In the genomic region with DNA sequence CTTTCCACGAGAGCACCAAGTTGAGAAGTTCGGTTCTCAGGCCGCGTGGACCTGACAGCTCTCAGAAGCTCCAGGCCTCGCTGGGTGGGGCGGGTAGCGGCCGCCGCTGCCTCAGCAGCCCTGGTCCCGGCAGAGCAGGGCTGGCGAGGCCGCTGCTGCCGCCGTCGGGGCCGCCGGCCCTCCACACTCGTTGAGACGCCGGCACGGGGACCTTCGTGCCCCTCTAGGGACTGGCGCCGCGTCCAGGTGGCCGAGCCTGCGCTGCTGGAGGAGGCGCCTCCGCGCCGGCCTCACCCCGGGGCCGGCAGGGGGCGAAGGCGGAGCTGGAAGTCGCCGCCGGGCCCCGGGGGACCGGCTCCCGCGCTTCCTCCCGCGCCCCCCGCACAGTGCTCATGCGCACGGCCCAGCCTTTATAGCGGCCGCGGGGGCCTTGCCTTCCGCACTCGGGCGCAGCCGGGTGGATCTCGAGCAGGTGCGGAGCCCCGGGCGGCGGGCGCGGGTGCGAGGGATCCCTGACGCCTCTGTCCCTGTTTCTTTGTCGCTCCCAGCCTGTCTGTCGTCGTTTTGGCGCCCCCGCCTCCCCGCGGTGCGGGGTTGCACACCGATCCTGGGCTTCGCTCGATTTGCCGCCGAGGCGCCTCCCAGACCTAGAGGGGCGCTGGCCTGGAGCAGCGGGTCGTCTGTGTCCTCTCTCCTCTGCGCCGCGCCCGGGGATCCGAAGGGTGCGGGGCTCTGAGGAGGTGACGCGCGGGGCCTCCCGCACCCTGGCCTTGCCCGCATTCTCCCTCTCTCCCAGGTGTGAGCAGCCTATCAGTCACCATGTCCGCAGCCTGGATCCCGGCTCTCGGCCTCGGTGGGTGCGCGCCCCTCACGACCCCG, we compare ENCODE assay signal across 8 cellular contexts. TPM values are rescaled to one million over a fixed set of nuclear protein-coding genes. Genes with fewer than 3 reads are reported as not detected.
DNase-seq lines count a peak whose midpoint lies in the region; ATAC-seq and TF ChIP-seq lines count a peak whose summit lies in the region.

A gene (plus strand): TSS at position 440 of the 879 bp plus-strand sequence. CDS start 380 bp downstream, at position 820.

- H3K27me3 Mint-ChIP-seq in activated T-helper 2 cell treated with anti-CD3 and anti-CD28 coated beads, Interferon-gamma antibody, Interleukin-2, Interleukin-4, amounts not matched to agents 10 μg/mL and 5 μg/mL and 100 μg/mL, durations not matched to agents 14 hours and 24 hours and 36 hours (ENCODE audit: low read depth) = peaks cover 76% of the 10 kb centered on the region

- H3K9me3 Mint-ChIP-seq in activated T-helper 2 cell treated with anti-CD3 and anti-CD28 coated beads, Interferon-gamma antibody, Interleukin-2, Interleukin-4, amounts not matched to agents 10 μg/mL and 5 μg/mL and 100 μg/mL, durations not matched to agents 14 hours and 24 hours and 36 hours = no peaks in the 10 kb centered on the region

- intact Hi-C loops in activated T-helper 2 cell treated with anti-CD3 and anti-CD28 coated beads, Interferon-gamma antibody, Interleukin-2, Interleukin-4, amounts not matched to agents 10 μg/mL and 5 μg/mL and 100 μg/mL, durations not matched to agents 14 hours and 24 hours and 36 hours (cut with micrococcal nuclease) = loop anchor here (10.0 kb wide), 1 partner anchor 320 kb away; a partner anchor contains a TSS
- intact Hi-C loops in left cardiac atrium (cut with DNase I) = no loop called here

- H3K4me3 ChIP-seq in retinal pigment epithelial cell (ENCODE audit: low read length) = peak within 1 kb of the TSS; percentile 46

- no peaks in the 10 kb centered on the region for H3K36me3 Mint-ChIP-seq in activated T-helper 2 cell treated with anti-CD3 and anti-CD28 coated beads, Interferon-gamma antibody, Interleukin-2, Interleukin-4, amounts not matched to agents 10 μg/mL and 5 μg/mL and 100 μg/mL, durations not matched to agents 14 hours and 24 hours and 36 hours (ENCODE audit: low read depth)

- H3K4me3 Mint-ChIP-seq in activated T-helper 2 cell treated with anti-CD3 and anti-CD28 coated beads, Interferon-gamma antibody, Interleukin-2, Interleukin-4, amounts not matched to agents 10 μg/mL and 5 μg/mL and 100 μg/mL, durations not matched to agents 14 hours and 24 hours and 36 hours (ENCODE audit: low read depth) = peak within 1 kb of the TSS; percentile 82

- H3K27ac Mint-ChIP-seq in activated T-helper 2 cell treated with anti-CD3 and anti-CD28 coated beads, Interferon-gamma antibody, Interleukin-2, Interleukin-4, amounts not matched to agents 10 μg/mL and 5 μg/mL and 100 μg/mL, durations not matched to agents 14 hours and 24 hours and 36 hours = no peak within 1 kb of the TSS

- H3K4me1 Mint-ChIP-seq in activated T-helper 2 cell treated with anti-CD3 and anti-CD28 coated beads, Interferon-gamma antibody, Interleukin-2, Interleukin-4, amounts not matched to agents 10 μg/mL and 5 μg/mL and 100 μg/mL, durations not matched to agents 14 hours and 24 hours and 36 hours (ENCODE audit: low read depth) = peaks cover 10% of the 10 kb centered on the region

- ATAC-seq in GM19043 (IDR thresholded peaks at IDR 0.05; ENCODE audit: low read depth, unreplicated experiment) (peak; percentile 67), HG03108 (IDR thresholded peaks at IDR 0.05; ENCODE audit: unreplicated experiment) (peak; percentile 77), left cardiac atrium (peak; percentile 73 to 85)

- DNase-seq in COLO668 (lab: John Stamatoyannopoulos, UW; ENCODE audit: unreplicated experiment) (peak; percentile 87), NCI-H510A (lab: John Stamatoyannopoulos, UW) (peak; percentile 63), left cardiac atrium (peak; percentile 27), retinal pigment epithelial cell (ENCODE audit: low read depth) (no peak), RKO (ENCODE audit: low spot score) (no peak)
- no peak for DNase-seq in activated T-helper 2 cell treated with anti-CD3 and anti-CD28 coated beads, Interferon-gamma antibody, Interleukin-2, Interleukin-4, amounts not matched to agents 10 μg/mL and 5 μg/mL and 100 μg/mL, durations not matched to agents 14 hours and 24 hours and 36 hours (ENCODE audit: low spot score)

- no peak for TF ChIP-seq CTCF in retinal pigment epithelial cell (conservative IDR thresholded peaks at IDR 0.05; ENCODE audit: low read depth, low read length)

RNA-seq across cellular contexts. Expression of the gene that starts here (rescaled TPM):
- total RNA-seq in activated T-helper 2 cell treated with anti-CD3 and anti-CD28 coated beads, Interferon-gamma antibody, Interleukin-2, Interleukin-4, amounts not matched to agents 10 μg/mL and 5 μg/mL and 100 μg/mL, durations not matched to agents 14 hours and 24 hours and 36 hours = 1.7 and 1.9 TPM in 2 replicates
- 1 to 10 TPM in 1 of 2 donors, under 1 TPM in 1; 0.82 to 1.2 TPM for total RNA-seq in left cardiac atrium

Comparison
In these comparisons a context has a peak if more than half of its experiments do, and no peak if none do; other contexts are left out.
1. DNase-seq: peak in COLO668 (single experiment), NCI-H510A (single experiment) and left cardiac atrium (single experiment); none in activated T-helper 2 cell treated with anti-CD3 and anti-CD28 coated beads, Interferon-gamma antibody, Interleukin-2, Interleukin-4, amounts not matched to agents 10 μg/mL and 5 μg/mL and 100 μg/mL, durations not matched to agents 14 hours and 24 hours and 36 hours (single experiment), retinal pigment epithelial cell (single experiment) and RKO (single experiment).
2. Peak in every context shown above with its lines, with median percentiles within 50 percentile points of each other: ATAC-seq.